1 cellular context compared by ENCODE assay signal in genomic region chr19:50500060-50500752, GRCh38.
A peak's percentile ranks its signal among the peaks of the same experiment; 100 is the strongest.
TF ChIP-seq lines count a peak whose summit lies in the region.

No MANE protein-coding gene starts in this region.

TF ChIP-seq in K562, 482 proteins besides CTCF, POLR2A, EP300 and RAD21 (continued from another document and continues in another):
- TF ChIP-seq ZNF518B (CRISPR knock-in tag; IDR thresholded peaks at IDR 0.05) (no peak), LEF1 (IDR thresholded peaks at IDR 0.05) (peak; percentile 52; the same call in 1 of the 2 replicates), RBFOX2 (IDR thresholded peaks at IDR 0.05; ENCODE audit: low read depth, low read length) (0 out of 2 replicates have a peak, but pooled peaks have one; percentile 26), HNRNPL (IDR thresholded peaks at IDR 0.05; ENCODE audit: low read depth, low read length) (no peak), RNF2 (IDR thresholded peaks at IDR 0.05) (no peak), ZNF23 (CRISPR knock-in tag; IDR thresholded peaks at IDR 0.05) (no peak), ZNF146 (CRISPR knock-in tag; IDR thresholded peaks at IDR 0.05; ENCODE audit: unreplicated experiment) (no peak), JUN (IDR thresholded peaks at IDR 0.05; ENCODE audit: borderline replicate concordance, low read depth, low read length) (no peak), JUN (CRISPR knock-in tag; IDR thresholded peaks at IDR 0.05; ENCODE audit: borderline replicate concordance) (no peak), HDAC6 (IDR thresholded peaks at IDR 0.05; ENCODE audit: low read depth, low read length) (no peak), ZFPM2 (CRISPR knock-in tag; IDR thresholded peaks at IDR 0.05) (no peak), POLR2B (IDR thresholded peaks at IDR 0.05; ENCODE audit: low read depth, partially characterized antibody) (no peak), GATAD2A (IDR thresholded peaks at IDR 0.05) (no peak), BHLHE40 (IDR thresholded peaks at IDR 0.05; ENCODE audit: low read length) (peak; percentile 52), PTTG1 (tag; IDR thresholded peaks at IDR 0.05; ENCODE audit: low read depth) (no peak), ASH1L (IDR thresholded peaks at IDR 0.05; ENCODE audit: borderline replicate concordance, low read depth, partially characterized antibody) (no peak), ZFX (CRISPR knock-in tag; IDR thresholded peaks at IDR 0.05) (no peak), ZC3H8 (IDR thresholded peaks at IDR 0.05) (no peak), TAL1 (IDR thresholded peaks at IDR 0.05) (peak; percentile 69), RUNX1 (IDR thresholded peaks at IDR 0.05; ENCODE audit: low read depth) (no peak), CEBPG (CRISPR knock-in tag; IDR thresholded peaks at IDR 0.05) (no peak), CEBPG (tag; conservative IDR thresholded peaks at IDR 0.05 in 1 of 2, IDR thresholded peaks at IDR 0.05 in 1 of 2) (no peak), ZNF444 (CRISPR knock-in tag; IDR thresholded peaks at IDR 0.05) (0 out of 2 replicates have a peak, but pooled peaks have one; percentile 77), XRCC3 (IDR thresholded peaks at IDR 0.05) (no peak), HSF4 (CRISPR knock-in tag; IDR thresholded peaks at IDR 0.05; ENCODE audit: borderline replicate concordance) (no peak), ZNF431 (CRISPR knock-in tag; IDR thresholded peaks at IDR 0.05) (no peak), GATA2 (CRISPR knock-in tag; IDR thresholded peaks at IDR 0.05) (peak; percentile 71), NFE2 (IDR thresholded peaks at IDR 0.05; ENCODE audit: low read depth) (no peak), HCFC1 (IDR thresholded peaks at IDR 0.05; ENCODE audit: low read depth, low read length) (0 out of 2 replicates have a peak, but pooled peaks have one; percentile 14), ZBTB7A (IDR thresholded peaks at IDR 0.05; ENCODE audit: borderline replicate concordance, control insufficient read depth, low read depth, low read length) (peak; percentile 94), ZNF445 (CRISPR knock-in tag; IDR thresholded peaks at IDR 0.05; ENCODE audit: low read depth) (no peak), DLX4 (CRISPR knock-in tag; IDR thresholded peaks at IDR 0.05) (no peak)
- TF ChIP-seq, protein P1, sequence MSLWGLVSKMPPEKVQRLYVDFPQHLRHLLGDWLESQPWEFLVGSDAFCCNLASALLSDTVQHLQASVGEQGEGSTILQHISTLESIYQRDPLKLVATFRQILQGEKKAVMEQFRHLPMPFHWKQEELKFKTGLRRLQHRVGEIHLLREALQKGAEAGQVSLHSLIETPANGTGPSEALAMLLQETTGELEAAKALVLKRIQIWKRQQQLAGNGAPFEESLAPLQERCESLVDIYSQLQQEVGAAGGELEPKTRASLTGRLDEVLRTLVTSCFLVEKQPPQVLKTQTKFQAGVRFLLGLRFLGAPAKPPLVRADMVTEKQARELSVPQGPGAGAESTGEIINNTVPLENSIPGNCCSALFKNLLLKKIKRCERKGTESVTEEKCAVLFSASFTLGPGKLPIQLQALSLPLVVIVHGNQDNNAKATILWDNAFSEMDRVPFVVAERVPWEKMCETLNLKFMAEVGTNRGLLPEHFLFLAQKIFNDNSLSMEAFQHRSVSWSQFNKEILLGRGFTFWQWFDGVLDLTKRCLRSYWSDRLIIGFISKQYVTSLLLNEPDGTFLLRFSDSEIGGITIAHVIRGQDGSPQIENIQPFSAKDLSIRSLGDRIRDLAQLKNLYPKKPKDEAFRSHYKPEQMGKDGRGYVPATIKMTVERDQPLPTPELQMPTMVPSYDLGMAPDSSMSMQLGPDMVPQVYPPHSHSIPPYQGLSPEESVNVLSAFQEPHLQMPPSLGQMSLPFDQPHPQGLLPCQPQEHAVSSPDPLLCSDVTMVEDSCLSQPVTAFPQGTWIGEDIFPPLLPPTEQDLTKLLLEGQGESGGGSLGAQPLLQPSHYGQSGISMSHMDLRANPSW (CRISPR knock-in tag; IDR thresholded peaks at IDR 0.05): no peak
- TF ChIP-seq, protein P2, sequence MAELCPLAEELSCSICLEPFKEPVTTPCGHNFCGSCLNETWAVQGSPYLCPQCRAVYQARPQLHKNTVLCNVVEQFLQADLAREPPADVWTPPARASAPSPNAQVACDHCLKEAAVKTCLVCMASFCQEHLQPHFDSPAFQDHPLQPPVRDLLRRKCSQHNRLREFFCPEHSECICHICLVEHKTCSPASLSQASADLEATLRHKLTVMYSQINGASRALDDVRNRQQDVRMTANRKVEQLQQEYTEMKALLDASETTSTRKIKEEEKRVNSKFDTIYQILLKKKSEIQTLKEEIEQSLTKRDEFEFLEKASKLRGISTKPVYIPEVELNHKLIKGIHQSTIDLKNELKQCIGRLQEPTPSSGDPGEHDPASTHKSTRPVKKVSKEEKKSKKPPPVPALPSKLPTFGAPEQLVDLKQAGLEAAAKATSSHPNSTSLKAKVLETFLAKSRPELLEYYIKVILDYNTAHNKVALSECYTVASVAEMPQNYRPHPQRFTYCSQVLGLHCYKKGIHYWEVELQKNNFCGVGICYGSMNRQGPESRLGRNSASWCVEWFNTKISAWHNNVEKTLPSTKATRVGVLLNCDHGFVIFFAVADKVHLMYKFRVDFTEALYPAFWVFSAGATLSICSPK (IDR thresholded peaks at IDR 0.05; ENCODE audit: borderline replicate concordance): no peak
- TF ChIP-seq, protein P3, sequence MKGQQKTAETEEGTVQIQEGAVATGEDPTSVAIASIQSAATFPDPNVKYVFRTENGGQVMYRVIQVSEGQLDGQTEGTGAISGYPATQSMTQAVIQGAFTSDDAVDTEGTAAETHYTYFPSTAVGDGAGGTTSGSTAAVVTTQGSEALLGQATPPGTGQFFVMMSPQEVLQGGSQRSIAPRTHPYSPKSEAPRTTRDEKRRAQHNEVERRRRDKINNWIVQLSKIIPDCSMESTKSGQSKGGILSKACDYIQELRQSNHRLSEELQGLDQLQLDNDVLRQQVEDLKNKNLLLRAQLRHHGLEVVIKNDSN (CRISPR knock-in tag; IDR thresholded peaks at IDR 0.05): no peak
- TF ChIP-seq, protein P4, sequence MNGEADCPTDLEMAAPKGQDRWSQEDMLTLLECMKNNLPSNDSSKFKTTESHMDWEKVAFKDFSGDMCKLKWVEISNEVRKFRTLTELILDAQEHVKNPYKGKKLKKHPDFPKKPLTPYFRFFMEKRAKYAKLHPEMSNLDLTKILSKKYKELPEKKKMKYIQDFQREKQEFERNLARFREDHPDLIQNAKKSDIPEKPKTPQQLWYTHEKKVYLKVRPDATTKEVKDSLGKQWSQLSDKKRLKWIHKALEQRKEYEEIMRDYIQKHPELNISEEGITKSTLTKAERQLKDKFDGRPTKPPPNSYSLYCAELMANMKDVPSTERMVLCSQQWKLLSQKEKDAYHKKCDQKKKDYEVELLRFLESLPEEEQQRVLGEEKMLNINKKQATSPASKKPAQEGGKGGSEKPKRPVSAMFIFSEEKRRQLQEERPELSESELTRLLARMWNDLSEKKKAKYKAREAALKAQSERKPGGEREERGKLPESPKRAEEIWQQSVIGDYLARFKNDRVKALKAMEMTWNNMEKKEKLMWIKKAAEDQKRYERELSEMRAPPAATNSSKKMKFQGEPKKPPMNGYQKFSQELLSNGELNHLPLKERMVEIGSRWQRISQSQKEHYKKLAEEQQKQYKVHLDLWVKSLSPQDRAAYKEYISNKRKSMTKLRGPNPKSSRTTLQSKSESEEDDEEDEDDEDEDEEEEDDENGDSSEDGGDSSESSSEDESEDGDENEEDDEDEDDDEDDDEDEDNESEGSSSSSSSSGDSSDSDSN (IDR thresholded peaks at IDR 0.05; ENCODE audit: borderline replicate concordance in 1 of 2, low read depth in 2 of 2, low read length in 2 of 2): no peak
- TF ChIP-seq, protein P5, sequence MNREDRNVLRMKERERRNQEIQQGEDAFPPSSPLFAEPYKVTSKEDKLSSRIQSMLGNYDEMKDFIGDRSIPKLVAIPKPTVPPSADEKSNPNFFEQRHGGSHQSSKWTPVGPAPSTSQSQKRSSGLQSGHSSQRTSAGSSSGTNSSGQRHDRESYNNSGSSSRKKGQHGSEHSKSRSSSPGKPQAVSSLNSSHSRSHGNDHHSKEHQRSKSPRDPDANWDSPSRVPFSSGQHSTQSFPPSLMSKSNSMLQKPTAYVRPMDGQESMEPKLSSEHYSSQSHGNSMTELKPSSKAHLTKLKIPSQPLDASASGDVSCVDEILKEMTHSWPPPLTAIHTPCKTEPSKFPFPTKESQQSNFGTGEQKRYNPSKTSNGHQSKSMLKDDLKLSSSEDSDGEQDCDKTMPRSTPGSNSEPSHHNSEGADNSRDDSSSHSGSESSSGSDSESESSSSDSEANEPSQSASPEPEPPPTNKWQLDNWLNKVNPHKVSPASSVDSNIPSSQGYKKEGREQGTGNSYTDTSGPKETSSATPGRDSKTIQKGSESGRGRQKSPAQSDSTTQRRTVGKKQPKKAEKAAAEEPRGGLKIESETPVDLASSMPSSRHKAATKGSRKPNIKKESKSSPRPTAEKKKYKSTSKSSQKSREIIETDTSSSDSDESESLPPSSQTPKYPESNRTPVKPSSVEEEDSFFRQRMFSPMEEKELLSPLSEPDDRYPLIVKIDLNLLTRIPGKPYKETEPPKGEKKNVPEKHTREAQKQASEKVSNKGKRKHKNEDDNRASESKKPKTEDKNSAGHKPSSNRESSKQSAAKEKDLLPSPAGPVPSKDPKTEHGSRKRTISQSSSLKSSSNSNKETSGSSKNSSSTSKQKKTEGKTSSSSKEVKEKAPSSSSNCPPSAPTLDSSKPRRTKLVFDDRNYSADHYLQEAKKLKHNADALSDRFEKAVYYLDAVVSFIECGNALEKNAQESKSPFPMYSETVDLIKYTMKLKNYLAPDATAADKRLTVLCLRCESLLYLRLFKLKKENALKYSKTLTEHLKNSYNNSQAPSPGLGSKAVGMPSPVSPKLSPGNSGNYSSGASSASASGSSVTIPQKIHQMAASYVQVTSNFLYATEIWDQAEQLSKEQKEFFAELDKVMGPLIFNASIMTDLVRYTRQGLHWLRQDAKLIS (CRISPR knock-in tag; IDR thresholded peaks at IDR 0.05): no peak
- TF ChIP-seq, protein P6, sequence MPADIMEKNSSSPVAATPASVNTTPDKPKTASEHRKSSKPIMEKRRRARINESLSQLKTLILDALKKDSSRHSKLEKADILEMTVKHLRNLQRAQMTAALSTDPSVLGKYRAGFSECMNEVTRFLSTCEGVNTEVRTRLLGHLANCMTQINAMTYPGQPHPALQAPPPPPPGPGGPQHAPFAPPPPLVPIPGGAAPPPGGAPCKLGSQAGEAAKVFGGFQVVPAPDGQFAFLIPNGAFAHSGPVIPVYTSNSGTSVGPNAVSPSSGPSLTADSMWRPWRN (IDR thresholded peaks at IDR 0.05; ENCODE audit: low read depth): peak; percentile 19; the same call in 1 of the 2 replicates
- TF ChIP-seq, protein P7, sequence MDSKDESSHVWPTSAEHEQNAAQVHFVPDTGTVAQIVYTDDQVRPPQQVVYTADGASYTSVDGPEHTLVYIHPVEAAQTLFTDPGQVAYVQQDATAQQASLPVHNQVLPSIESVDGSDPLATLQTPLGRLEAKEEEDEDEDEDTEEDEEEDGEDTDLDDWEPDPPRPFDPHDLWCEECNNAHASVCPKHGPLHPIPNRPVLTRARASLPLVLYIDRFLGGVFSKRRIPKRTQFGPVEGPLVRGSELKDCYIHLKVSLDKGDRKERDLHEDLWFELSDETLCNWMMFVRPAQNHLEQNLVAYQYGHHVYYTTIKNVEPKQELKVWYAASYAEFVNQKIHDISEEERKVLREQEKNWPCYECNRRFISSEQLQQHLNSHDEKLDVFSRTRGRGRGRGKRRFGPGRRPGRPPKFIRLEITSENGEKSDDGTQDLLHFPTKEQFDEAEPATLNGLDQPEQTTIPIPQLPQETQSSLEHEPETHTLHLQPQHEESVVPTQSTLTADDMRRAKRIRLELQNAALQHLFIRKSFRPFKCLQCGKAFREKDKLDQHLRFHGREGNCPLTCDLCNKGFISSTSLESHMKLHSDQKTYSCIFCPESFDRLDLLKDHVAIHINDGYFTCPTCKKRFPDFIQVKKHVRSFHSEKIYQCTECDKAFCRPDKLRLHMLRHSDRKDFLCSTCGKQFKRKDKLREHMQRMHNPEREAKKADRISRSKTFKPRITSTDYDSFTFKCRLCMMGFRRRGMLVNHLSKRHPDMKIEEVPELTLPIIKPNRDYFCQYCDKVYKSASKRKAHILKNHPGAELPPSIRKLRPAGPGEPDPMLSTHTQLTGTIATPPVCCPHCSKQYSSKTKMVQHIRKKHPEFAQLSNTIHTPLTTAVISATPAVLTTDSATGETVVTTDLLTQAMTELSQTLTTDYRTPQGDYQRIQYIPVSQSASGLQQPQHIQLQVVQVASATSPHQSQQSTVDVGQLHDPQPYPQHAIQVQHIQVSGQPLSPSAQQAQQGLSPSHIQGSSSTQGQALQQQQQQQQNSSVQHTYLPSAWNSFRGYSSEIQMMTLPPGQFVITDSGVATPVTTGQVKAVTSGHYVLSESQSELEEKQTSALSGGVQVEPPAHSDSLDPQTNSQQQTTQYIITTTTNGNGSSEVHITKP (IDR thresholded peaks at IDR 0.05; ENCODE audit: partially characterized antibody): peak; percentile 45
- TF ChIP-seq, protein P8, sequence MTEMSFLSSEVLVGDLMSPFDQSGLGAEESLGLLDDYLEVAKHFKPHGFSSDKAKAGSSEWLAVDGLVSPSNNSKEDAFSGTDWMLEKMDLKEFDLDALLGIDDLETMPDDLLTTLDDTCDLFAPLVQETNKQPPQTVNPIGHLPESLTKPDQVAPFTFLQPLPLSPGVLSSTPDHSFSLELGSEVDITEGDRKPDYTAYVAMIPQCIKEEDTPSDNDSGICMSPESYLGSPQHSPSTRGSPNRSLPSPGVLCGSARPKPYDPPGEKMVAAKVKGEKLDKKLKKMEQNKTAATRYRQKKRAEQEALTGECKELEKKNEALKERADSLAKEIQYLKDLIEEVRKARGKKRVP (CRISPR knock-in tag; IDR thresholded peaks at IDR 0.05): no peak
